In genomic region chrY:12741414-12741813, GRCh38 we compare ENCODE assay signal across 20 cellular contexts. TPM values are rescaled to one million over a fixed set of nuclear protein-coding genes. Genes with fewer than 3 reads are reported as not detected.
DNase-seq lines count a peak whose midpoint lies in the region; ATAC-seq and TF ChIP-seq lines count a peak whose summit lies in the region.
"Had no signal": no experiment of that assay in that cellular context is flagged by ENCODE, and none has a peak within 500 bp of the region (broad histone marks: within the 10 kb centered on the region; RNA-seq: fewer than 3 reads in every experiment).

No MANE protein-coding gene starts in this region.

- CTCF ChIA-PET in activated CD4-positive, alpha-beta memory T cell treated with anti-CD3 and anti-CD28 coated beads, Interleukin-2, amount 10 ng/mL, durations not matched to agents 7 days and 5 days (lab: Charles Lee): no interaction called here

- peaks cover 81% of the 10 kb centered on the region for H3K36me3 Mint-ChIP-seq in stimulated activated effector memory CD8-positive, alpha-beta T cell treated with anti-CD3 and anti-CD28 coated beads, Interleukin-12 subunit alpha, Interleukin-12 subunit beta, amount 100 ng/mL, for 72 hours
- peaks cover 30% of the 10 kb centered on the region for H3K36me3 Mint-ChIP-seq in activated CD4-positive, alpha-beta memory T cell treated with anti-CD3 and anti-CD28 coated beads, Interleukin-2, amount 10 ng/mL, durations not matched to agents 7 days and 5 days (ENCODE audit: low read depth)

- H3K4me3 ChIP-seq in breast epithelium: no peak overlapping the region
- H3K4me3 ChIP-seq: A549, GM23338 had no signal

- H3K36me3 ChIP-seq in breast epithelium: no peaks in the 10 kb centered on the region

- DNase-seq in erythroblast (lab: John Stamatoyannopoulos, UW) (peak; percentile 4 to 62), breast epithelium (ENCODE audit: low spot score in 2 of 2) (no peak)
- no peak for DNase-seq in stimulated activated effector memory CD8-positive, alpha-beta T cell treated with anti-CD3 and anti-CD28 coated beads, Interleukin-12 subunit alpha, Interleukin-12 subunit beta, amount 100 ng/mL, for 72 hours (ENCODE audit: low spot score in 2 of 2)
- DNase-seq in activated CD4-positive, alpha-beta memory T cell treated with anti-CD3 and anti-CD28 coated beads, Interleukin-2, amount 10 ng/mL, durations not matched to agents 7 days and 5 days: no peak
- no peak for DNase-seq in stimulated activated CD4-positive, alpha-beta T cell treated with anti-CD3 and anti-CD28 coated beads, Interleukin-12 subunit alpha, Interleukin-12 subunit beta, amount 100 ng/mL, for 4 hours
- DNase-seq: C1 segment of cervical spinal cord; Calu3; CD4-positive, alpha-beta memory T cell; COR-L47; DMS53; DMS79 treated with DMSO at 0.1 percent for 48 hours; GF-D8; H9 had no signal

- H3K27ac ChIP-seq in breast epithelium: no peak overlapping the region
- H3K27ac ChIP-seq: 22Rv1, A549 had no signal

- intact Hi-C loops in breast epithelium (cut with DNase I; ENCODE audit: low total_unique reads): no loop called here

- no peak overlapping the region for H3K4me3 Mint-ChIP-seq in stimulated activated effector memory CD8-positive, alpha-beta T cell treated with anti-CD3 and anti-CD28 coated beads, Interleukin-12 subunit alpha, Interleukin-12 subunit beta, amount 100 ng/mL, for 72 hours
- H3K4me3 Mint-ChIP-seq in activated CD4-positive, alpha-beta memory T cell treated with anti-CD3 and anti-CD28 coated beads, Interleukin-2, amount 10 ng/mL, durations not matched to agents 7 days and 5 days: no peak overlapping the region
- H3K4me3 Mint-ChIP-seq: CD4-positive, alpha-beta memory T cell; GM23338; H9 had no signal

- H3K4me1 ChIP-seq in breast epithelium: no peaks in the 10 kb centered on the region
- H3K4me1 ChIP-seq: A549 had no signal

- H3K27me3 ChIP-seq in breast epithelium: no peaks in the 10 kb centered on the region

- POLR2A ChIA-PET in activated CD4-positive, alpha-beta memory T cell treated with anti-CD3 and anti-CD28 coated beads, Interleukin-2, amount 10 ng/mL, durations not matched to agents 7 days and 5 days (lab: Charles Lee): no interaction called here

- H3K9me3 Mint-ChIP-seq in stimulated activated effector memory CD8-positive, alpha-beta T cell treated with anti-CD3 and anti-CD28 coated beads, Interleukin-12 subunit alpha, Interleukin-12 subunit beta, amount 100 ng/mL, for 72 hours: no peaks in the 10 kb centered on the region
- no peaks in the 10 kb centered on the region for H3K9me3 Mint-ChIP-seq in activated CD4-positive, alpha-beta memory T cell treated with anti-CD3 and anti-CD28 coated beads, Interleukin-2, amount 10 ng/mL, durations not matched to agents 7 days and 5 days
- H3K9me3 Mint-ChIP-seq: CD4-positive, alpha-beta memory T cell; GM23338; H9 had no signal

- H3K4me1 Mint-ChIP-seq in stimulated activated effector memory CD8-positive, alpha-beta T cell treated with anti-CD3 and anti-CD28 coated beads, Interleukin-12 subunit alpha, Interleukin-12 subunit beta, amount 100 ng/mL, for 72 hours: no peaks in the 10 kb centered on the region
- H3K4me1 Mint-ChIP-seq in activated CD4-positive, alpha-beta memory T cell treated with anti-CD3 and anti-CD28 coated beads, Interleukin-2, amount 10 ng/mL, durations not matched to agents 7 days and 5 days: no peaks in the 10 kb centered on the region
- H3K4me1 Mint-ChIP-seq: CD4-positive, alpha-beta memory T cell; GM23338; H9 had no signal

- TF ChIP-seq CTCF in breast epithelium (IDR thresholded peaks at IDR 0.05): no peak

- H3K27me3 Mint-ChIP-seq in activated CD4-positive, alpha-beta memory T cell treated with anti-CD3 and anti-CD28 coated beads, Interleukin-2, amount 10 ng/mL, durations not matched to agents 7 days and 5 days: no peaks in the 10 kb centered on the region
- H3K27me3 Mint-ChIP-seq: CD4-positive, alpha-beta memory T cell had no signal

- H3K27ac Mint-ChIP-seq in stimulated activated effector memory CD8-positive, alpha-beta T cell treated with anti-CD3 and anti-CD28 coated beads, Interleukin-12 subunit alpha, Interleukin-12 subunit beta, amount 100 ng/mL, for 72 hours: peak overlapping the region; percentile 60
- no peak overlapping the region for H3K27ac Mint-ChIP-seq in activated CD4-positive, alpha-beta memory T cell treated with anti-CD3 and anti-CD28 coated beads, Interleukin-2, amount 10 ng/mL, durations not matched to agents 7 days and 5 days
- H3K27ac Mint-ChIP-seq: GM23338, H9 had no signal

- ATAC-seq in GM18498 (IDR thresholded peaks at IDR 0.05; ENCODE audit: unreplicated experiment) (peak; percentile 51), HG03432 (IDR thresholded peaks at IDR 0.05; ENCODE audit: unreplicated experiment) (peak; percentile 59)
- no peak for ATAC-seq in stimulated activated effector memory CD8-positive, alpha-beta T cell treated with anti-CD3 and anti-CD28 coated beads, Interleukin-12 subunit alpha, Interleukin-12 subunit beta, amount 100 ng/mL, for 72 hours
- ATAC-seq: A549, GM23338, HCT116 had no signal

- TF ChIP-seq POLR2A in erythroblast (IDR thresholded peaks at IDR 0.05; ENCODE audit: low read length): no peak
- TF ChIP-seq POLR2A in breast epithelium (IDR thresholded peaks at IDR 0.05): no peak

- no peaks in the 10 kb centered on the region for H3K9me3 ChIP-seq in breast epithelium
- H3K9me3 ChIP-seq: A549 had no signal

RNA-seq across cellular contexts. Expression of gene USP9Y, which starts 40.4 kb away (rescaled TPM):
- total RNA-seq in activated CD4-positive, alpha-beta memory T cell treated with anti-CD3 and anti-CD28 coated beads, Interleukin-2, amount 10 ng/mL, durations not matched to agents 7 days and 5 days: 10 to 100 TPM; 18.2 to 18.4 TPM
- total RNA-seq in breast epithelium: 10 to 100 TPM in 1 of 3 donors, under 1 TPM in 1, not detected in 1; under 0.01 to 26.4 TPM
- total RNA-seq: Calu3, Daoy, H9 had no signal

Comparison
In these comparisons a context has a peak if more than half of its experiments do, and no peak if none do; other contexts are left out.
1. DNase-seq: peak in erythroblast (2 of 2); none in stimulated activated effector memory CD8-positive, alpha-beta T cell treated with anti-CD3 and anti-CD28 coated beads, Interleukin-12 subunit alpha, Interleukin-12 subunit beta, amount 100 ng/mL, for 72 hours (0 of 2), activated CD4-positive, alpha-beta memory T cell treated with anti-CD3 and anti-CD28 coated beads, Interleukin-2, amount 10 ng/mL, durations not matched to agents 7 days and 5 days (single experiment), breast epithelium (0 of 2) and stimulated activated CD4-positive, alpha-beta T cell treated with anti-CD3 and anti-CD28 coated beads, Interleukin-12 subunit alpha, Interleukin-12 subunit beta, amount 100 ng/mL, for 4 hours (single experiment).